In the genomic region with DNA sequence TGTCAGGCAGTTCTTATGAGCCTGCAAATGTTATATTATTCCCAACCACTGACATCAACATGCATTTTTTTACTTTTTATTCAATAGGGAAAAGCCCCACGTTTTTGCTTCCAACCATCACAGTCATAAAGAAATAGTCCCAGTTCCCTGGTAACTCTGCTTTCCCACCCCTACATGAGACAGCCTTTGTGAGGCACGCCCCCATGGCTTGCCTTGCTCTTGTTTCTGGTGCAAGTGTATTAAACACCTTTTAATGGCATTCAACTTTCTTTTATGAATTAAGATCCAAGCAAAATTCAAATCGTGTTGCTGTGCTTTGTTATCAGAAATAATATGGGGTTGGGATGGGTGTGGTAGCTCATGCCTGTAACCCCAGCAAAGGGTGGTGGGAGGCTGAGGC, we compare ENCODE assay signal across 7 cellular contexts. TPM values are rescaled to one million over a fixed set of nuclear protein-coding genes. Genes with fewer than 3 reads are reported as not detected.
"Had no signal": no experiment of that assay in that cellular context is flagged by ENCODE, and none has a peak within 500 bp of the region (broad histone marks: within the 10 kb centered on the region; RNA-seq: fewer than 3 reads in every experiment).

No MANE protein-coding gene starts in this region.

- H3K27me3 Mint-ChIP-seq: IgD-negative memory B cell had no signal

- ATAC-seq: HepG2, K562 had no signal

- H3K4me3 Mint-ChIP-seq: IgD-negative memory B cell had no signal

- H3K27ac Mint-ChIP-seq: IgD-negative memory B cell had no signal

- DNase-seq: IMR-90, KBM-7, KG1 had no signal

RNA-seq across cellular contexts. Expression of a gene that starts 54.2 kb away (rescaled TPM):
- total RNA-seq: HT1080 had no signal
